ENCODE assay signal across 21 cellular contexts in the genomic region with DNA sequence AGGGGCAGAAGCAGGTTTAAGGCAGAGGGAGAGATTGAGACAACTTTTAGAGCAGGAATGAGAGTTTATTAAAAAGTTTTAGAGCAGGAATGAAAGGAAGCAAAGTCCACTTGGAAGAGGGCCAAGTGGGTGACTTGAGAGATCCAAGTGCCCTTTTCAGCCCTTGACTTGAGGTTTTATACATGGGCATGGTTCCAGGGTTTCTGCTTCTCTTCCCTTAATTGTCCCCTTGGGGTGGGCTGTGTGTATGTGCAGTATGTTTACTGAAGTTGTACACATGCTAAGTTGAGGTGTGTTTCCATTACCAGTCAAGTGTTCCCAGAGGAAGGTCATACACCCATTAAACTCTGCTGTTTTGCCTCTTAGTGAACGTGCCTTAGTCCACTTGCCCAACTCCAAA. TPM values are rescaled to one million over a fixed set of nuclear protein-coding genes. Genes with fewer than 3 reads are reported as not detected.
DNase-seq lines count a peak whose midpoint lies in the region; ATAC-seq, FAIRE-seq and TF ChIP-seq lines count a peak whose summit lies in the region.
"Had no signal": no experiment of that assay in that cellular context is flagged by ENCODE, and none has a peak within 500 bp of the region (broad histone marks: within the 10 kb centered on the region; RNA-seq: fewer than 3 reads in every experiment).

No MANE protein-coding gene starts in this region.

- WGBS in right lobe of liver (ENCODE audit: insufficient coverage, low coverage, low lambda C conversion rate, missing lambda C conversion rate): 43% methylated on average over 1 of the region's 1 CpG
- WGBS in HepG2 (ENCODE audit: low lambda C conversion rate): 5% methylated on average over 1 of the region's 1 CpG
- 30 to 43% methylated on average over 1 of the region's 1 CpG for WGBS in lung, 2 donors
- 76 to 80% methylated on average over 1 of the region's 1 CpG for WGBS in esophagus squamous epithelium, 2 donors

- H3K79me2 ChIP-seq in HepG2 (ENCODE audit: insufficient read depth, low read length): no peaks in the 10 kb centered on the region

- no peak for DNase-seq in right lobe of liver
- DNase-seq in HepG2 (ENCODE audit: low spot score): no peak
- DNase-seq in RPMI8226: peak; percentile 79
- DNase-seq in lung (ENCODE audit: low spot score): peak; percentile 56
- no peak for DNase-seq in stimulated activated CD4-positive, alpha-beta T cell treated with anti-CD3 and anti-CD28 coated beads, Interleukin-1b, Interleukin-23, amount 100 ng/mL, for 48 hours
- no peak for DNase-seq in esophagus squamous epithelium (lab: John Stamatoyannopoulos, UW)
- DNase-seq in A673 (ENCODE audit: low spot score): no peak
- no peak for DNase-seq in NCI-H2227 (lab: John Stamatoyannopoulos, UW; ENCODE audit: unreplicated experiment)
- DNase-seq: activated CD4-positive, alpha-beta T cell treated with anti-CD3 and anti-CD28 coated beads, Interleukin-2, amount 10 ng/mL, durations not matched to agents 24 days and 14 days; C1 segment of cervical spinal cord; caudate nucleus; gastrocnemius medialis; kidney glomerular epithelial cell; midbrain; NCI-H1694; NK-92 treated with Interleukin-12 subunit alpha and Interleukin-12 subunit beta, amount 100 ng/mL, for 24 hours; posterior cingulate gyrus; stimulated activated CD4-positive, alpha-beta T cell treated with anti-CD3 and anti-CD28 coated beads, Interleukin-2, amount 100 ng/mL, for 48 hours; stomach had no signal

- CTCF ChIA-PET in HepG2 (lab: Yijun Ruan, JAX; ENCODE audit: low intra/inter-chr PET ratio, low total read pairs): no interaction called here
- CTCF ChIA-PET in A673 (lab: Charles Lee): no interaction called here

- peak overlapping the region in 2 of 3 donors; percentile 4 to 49 for H3K27ac ChIP-seq in right lobe of liver
- no peak overlapping the region for H3K27ac ChIP-seq in HepG2 (ENCODE audit: extremely low read length, insufficient read depth, low read length)
- H3K27ac ChIP-seq in lung (ENCODE audit: low read depth in 1 of 2, low read length in 1 of 2): no peak overlapping the region
- no peak overlapping the region for H3K27ac ChIP-seq in esophagus squamous epithelium
- no peak overlapping the region for H3K27ac ChIP-seq in A673 (ENCODE audit: low read depth, low read length, poor library complexity, severe bottlenecking)
- H3K27ac ChIP-seq: A549, gastrocnemius medialis had no signal

- H3K27me3 ChIP-seq in right lobe of liver (no peaks in the 10 kb centered on the region), HepG2 (ENCODE audit: control insufficient read depth in 1 of 2, insufficient read depth in 2 of 2, low read length in 2 of 2) (no peaks in the 10 kb centered on the region), lung (ENCODE audit: control insufficient read depth, insufficient read depth) (no peaks in the 10 kb centered on the region), esophagus squamous epithelium (no peaks in the 10 kb centered on the region), A673 (replicated peaks; ENCODE audit: insufficient read depth, low read depth, low read length, poor library complexity) (no peaks in the 10 kb centered on the region)
- H3K27me3 ChIP-seq: gastrocnemius medialis, stomach had no signal

- H3K4me2 ChIP-seq in HepG2 (ENCODE audit: low read depth, low read length): no peak overlapping the region
- H3K4me2 ChIP-seq: A549 had no signal

- no peak for TF ChIP-seq EP300 in HepG2 (IDR thresholded peaks at IDR 0.05; ENCODE audit: low read depth in 2 of 2, low read length in 2 of 2)
- TF ChIP-seq EP300 in HepG2 (CRISPR knock-in tag; IDR thresholded peaks at IDR 0.05; ENCODE audit: borderline replicate concordance): no peak

- intact Hi-C loops in right lobe of liver (cut with DNase I) (no loop called here), HepG2 (cut with micrococcal nuclease; ENCODE audit: unreplicated experiment) (no loop called here), esophagus squamous epithelium (cut with DNase I) (no loop called here), A673 (cut with micrococcal nuclease; ENCODE audit: unreplicated experiment) (no loop called here)

- no peak for TF ChIP-seq POLR2A in right lobe of liver (IDR thresholded peaks at IDR 0.05)
- TF ChIP-seq POLR2A in HepG2 (IDR thresholded peaks at IDR 0.05; ENCODE audit: insufficient read depth in 1 of 2, low read depth in 2 of 2, low read length in 2 of 2): no peak
- no peak for TF ChIP-seq POLR2A in esophagus squamous epithelium (IDR thresholded peaks at IDR 0.05)

- H3K9me3 ChIP-seq in right lobe of liver (no peaks in the 10 kb centered on the region), HepG2 (ENCODE audit: low read length) (no peaks in the 10 kb centered on the region; the same call in 1 of the 2 replicates), lung (ENCODE audit: control insufficient read depth in 2 of 2, insufficient read depth in 1 of 2, low read length in 1 of 2) (peaks cover 0 to 4% of the 10 kb centered on the region in 2 donors), esophagus squamous epithelium (peaks cover 0 to 15% (median 0%) of the 10 kb centered on the region in 3 donors), A673 (ENCODE audit: low read depth, low read length, poor library complexity, severe bottlenecking) (no peaks in the 10 kb centered on the region)
- H3K9me3 ChIP-seq: gastrocnemius medialis had no signal

- ATAC-seq in right lobe of liver: peak in 3 of 4 donors; percentile 11 to 45 (median 44)
- no peak for ATAC-seq in HepG2
- peak; percentile 82 for ATAC-seq in lung (ENCODE audit: insufficient read depth, low FRiP score)

- no peak for FAIRE-seq in HepG2 (lab: Jason Lieb, UNC)
- FAIRE-seq: A549, TTC549 had no signal

- H3K36me3 ChIP-seq in right lobe of liver (no peaks in the 10 kb centered on the region), HepG2 (replicated peaks in 1 of 2; ENCODE audit: control insufficient read depth in 1 of 2, insufficient read depth in 2 of 2, low read length in 2 of 2) (no peaks in the 10 kb centered on the region), lung (ENCODE audit: control insufficient read depth in 2 of 2, insufficient read depth in 2 of 2, low read length in 2 of 2) (no peaks in the 10 kb centered on the region), esophagus squamous epithelium (no peaks in the 10 kb centered on the region), A673 (ENCODE audit: insufficient read depth, low read length, poor library complexity, severe bottlenecking) (no peaks in the 10 kb centered on the region)
- H3K36me3 ChIP-seq: gastrocnemius medialis, stomach had no signal

- POLR2A ChIA-PET in HepG2 (lab: Yijun Ruan, JAX) (no interaction called here), A673 (lab: Charles Lee; ENCODE audit: low non-redundant PET) (interaction anchor here (0.6 kb wide), 1 partner anchor 879 kb away, joined by 4 read pairs; the partner anchor contains the start of genes DPH3 and OXNAD1)

- no peak for TF ChIP-seq RAD21 in HepG2 (CRISPR knock-in tag; IDR thresholded peaks at IDR 0.05)

- H3K4me1 ChIP-seq in right lobe of liver (peaks cover 0 to 24% (median 9%) of the 10 kb centered on the region in 4 donors), HepG2 (ENCODE audit: insufficient read depth, low read length) (0 out of 2 replicates have a peak, but pooled peaks cover 5% of the 10 kb centered on the region), lung (ENCODE audit: control insufficient read depth in 2 of 2, insufficient read depth in 2 of 2, low read length in 2 of 2) (peaks cover 0 to 2% of the 10 kb centered on the region in 2 donors), esophagus squamous epithelium (no peaks in the 10 kb centered on the region), A673 (ENCODE audit: insufficient read depth, low read length, poor library complexity, severe bottlenecking) (no peaks in the 10 kb centered on the region)
- H3K4me1 ChIP-seq: A549, stomach had no signal

- no peaks in the 10 kb centered on the region for H4K20me1 ChIP-seq in HepG2 (ENCODE audit: insufficient read depth, low read length)

- in situ Hi-C loops in HepG2 (cut with HindIII; ENCODE audit: extremely low pct_ligation_motif_present, low pct_unique_long_range_greater_than_20kb): loop anchor here (10.0 kb wide), 1 partner anchor 272 kb away; no protein-coding TSS in a partner anchor

- no peak overlapping the region for H2AFZ ChIP-seq in HepG2 (ENCODE audit: low read length)

- no peak overlapping the region for H3K9ac ChIP-seq in HepG2 (ENCODE audit: insufficient read depth, low read depth, low read length)

- TF ChIP-seq CTCF in right lobe of liver (IDR thresholded peaks at IDR 0.05): no peak
- no peak for TF ChIP-seq CTCF in HepG2 (CRISPR knock-in tag; IDR thresholded peaks at IDR 0.05)
- no peak for TF ChIP-seq CTCF in lung (IDR thresholded peaks at IDR 0.05; ENCODE audit: control extremely low read depth, extremely low read depth)
- no peak for TF ChIP-seq CTCF in esophagus squamous epithelium (IDR thresholded peaks at IDR 0.05)
- no peak for TF ChIP-seq CTCF in A673 (conservative IDR thresholded peaks at IDR 0.05; ENCODE audit: low read depth, low read length)

- no peak overlapping the region for H3K4me3 ChIP-seq in right lobe of liver
- no peak overlapping the region for H3K4me3 ChIP-seq in HepG2 (replicated peaks in 1 of 3; ENCODE audit: insufficient read depth in 1 of 3, low read depth in 2 of 3, low read length in 3 of 3)
- no peak overlapping the region for H3K4me3 ChIP-seq in lung
- H3K4me3 ChIP-seq in esophagus squamous epithelium: no peak overlapping the region
- H3K4me3 ChIP-seq in A673 (ENCODE audit: low read depth, low read length, poor library complexity, severe bottlenecking): no peak overlapping the region
- H3K4me3 ChIP-seq: A549, gastrocnemius medialis, stomach had no signal

- BruUV-seq in HepG2 (replicated peaks; lab: Mats Ljungman, UMichigan) (no TSS peak), A673 (replicated peaks; lab: Mats Ljungman, UMichigan) (no TSS peak)

RNA-seq across cellular contexts. Expression of gene METTL6, which starts 41.0 kb away (rescaled TPM):
- 1 to 10 TPM; 5.3 to 7.5 (median 6.2) TPM for total RNA-seq in right lobe of liver
- total RNA-seq in HepG2 (2016; rRNA removed; fragmentation: Illumina TruSeq; extraction: Trizol): 29.4 and 35.9 TPM in 2 replicates
- total RNA-seq in HepG2 (2016; cell fraction: cytosol; rRNA removed; fragmentation: Illumina TruSeq; extraction: Trizol; ENCODE audit: low read depth): 22.7 and 26.8 TPM in 2 replicates
- 27.2 and 36.6 TPM in 2 replicates for total RNA-seq in HepG2 (2016; cell fraction: insoluble cytoplasmic fraction; rRNA removed; fragmentation: Illumina TruSeq; extraction: Trizol)
- 24.1 and 24.6 TPM in 2 replicates for total RNA-seq in HepG2 (2016; cell fraction: membrane; rRNA removed; fragmentation: Illumina TruSeq; extraction: Trizol)
- total RNA-seq in HepG2 (2016; cell fraction: nucleus; rRNA removed; fragmentation: Illumina TruSeq; extraction: Trizol): 19.4 and 19.9 TPM in 2 replicates
- 17.2 and 17.3 TPM in 2 replicates for polyA plus RNA-seq in HepG2 (2011; rRNA removed)
- polyA plus RNA-seq in HepG2 (2011; cell fraction: cytosol; rRNA removed): 14.0 and 16.7 TPM in 2 replicates
- polyA plus RNA-seq in HepG2 (2011; cell fraction: nucleus; rRNA removed): 8.0 and 10.6 TPM in 2 replicates
- polyA plus RNA-seq in HepG2 (2012): 14.2 and 16.9 TPM in 2 replicates
- 8.7 and 10.2 TPM in 2 replicates for polyA plus RNA-seq in HepG2 (2016; cell fraction: cytosol; fragmentation: Illumina TruSeq; extraction: Trizol; ENCODE audit: low read depth)
- polyA plus RNA-seq in HepG2 (2016; cell fraction: insoluble cytoplasmic fraction; fragmentation: Illumina TruSeq; extraction: Trizol; ENCODE audit: low read depth): 27.6 and 30.8 TPM in 2 replicates
- polyA plus RNA-seq in HepG2 (2016; cell fraction: membrane; fragmentation: Illumina TruSeq; extraction: Trizol; ENCODE audit: low read depth): 10.9 and 14.1 TPM in 2 replicates
- polyA plus RNA-seq in HepG2 (2016; cell fraction: nucleus; fragmentation: Illumina TruSeq; extraction: Trizol; ENCODE audit: insufficient read depth, low read depth): 18.8 and 19.1 TPM in 2 replicates
- 17.3 and 21.1 TPM in 2 replicates for polyA minus RNA-seq in HepG2 (2011; rRNA and poly(A)+ RNA removed; ENCODE audit: low replicate concordance)
- 7.7 and 9.8 TPM in 2 replicates for polyA minus RNA-seq in HepG2 (2011; cell fraction: cytosol; rRNA and poly(A)+ RNA removed)
- polyA minus RNA-seq in HepG2 (2011; cell fraction: nucleus; rRNA and poly(A)+ RNA removed): 20.2 and 23.5 TPM in 2 replicates
- total RNA-seq in lung: 10 to 100 TPM; 12.3 to 35.4 TPM
- 10 to 100 TPM in 1 of 2 donors, 1 to 10 TPM in 1; 8.6 to 14.0 TPM for polyA plus RNA-seq in lung
- total RNA-seq in esophagus squamous epithelium: 10 to 100 TPM in 2 of 4 donors, 1 to 10 TPM in 2; 5.8 to 16.4 (median 12.9) TPM
- total RNA-seq in A673 (2021): 24.4 and 25.7 TPM in 2 replicates

RNA-seq across cellular contexts. Expression of gene EAF1, which starts 41.0 kb away (rescaled TPM):
- 10 to 100 TPM; 11.6 to 27.7 (median 17.1) TPM for total RNA-seq in right lobe of liver
- total RNA-seq in HepG2 (2016; rRNA removed; fragmentation: Illumina TruSeq; extraction: Trizol): 30.0 and 38.5 TPM in 2 replicates
- 2.7 and 2.8 TPM in 2 replicates for total RNA-seq in HepG2 (2016; cell fraction: cytosol; rRNA removed; fragmentation: Illumina TruSeq; extraction: Trizol; ENCODE audit: low read depth)
- 30.9 and 39.2 TPM in 2 replicates for total RNA-seq in HepG2 (2016; cell fraction: insoluble cytoplasmic fraction; rRNA removed; fragmentation: Illumina TruSeq; extraction: Trizol)
- total RNA-seq in HepG2 (2016; cell fraction: membrane; rRNA removed; fragmentation: Illumina TruSeq; extraction: Trizol): 13.8 and 15.2 TPM in 2 replicates
- total RNA-seq in HepG2 (2016; cell fraction: nucleus; rRNA removed; fragmentation: Illumina TruSeq; extraction: Trizol): 15.8 and 18.3 TPM in 2 replicates
- polyA plus RNA-seq in HepG2 (2011; rRNA removed): 8.1 and 8.4 TPM in 2 replicates
- 7.9 and 8.6 TPM in 2 replicates for polyA plus RNA-seq in HepG2 (2011; cell fraction: cytosol; rRNA removed)
- 8.3 and 10.1 TPM in 2 replicates for polyA plus RNA-seq in HepG2 (2011; cell fraction: nucleus; rRNA removed)
- polyA plus RNA-seq in HepG2 (2012): 13.2 and 13.9 TPM in 2 replicates
- 0.75 and 0.85 TPM in 2 replicates for polyA plus RNA-seq in HepG2 (2016; cell fraction: cytosol; fragmentation: Illumina TruSeq; extraction: Trizol; ENCODE audit: low read depth)
- polyA plus RNA-seq in HepG2 (2016; cell fraction: insoluble cytoplasmic fraction; fragmentation: Illumina TruSeq; extraction: Trizol; ENCODE audit: low read depth): 26.3 and 27.8 TPM in 2 replicates
- 3.4 and 3.8 TPM in 2 replicates for polyA plus RNA-seq in HepG2 (2016; cell fraction: membrane; fragmentation: Illumina TruSeq; extraction: Trizol; ENCODE audit: low read depth)
- polyA plus RNA-seq in HepG2 (2016; cell fraction: nucleus; fragmentation: Illumina TruSeq; extraction: Trizol; ENCODE audit: insufficient read depth, low read depth): 20.2 and 20.4 TPM in 2 replicates
- polyA minus RNA-seq in HepG2 (2011; rRNA and poly(A)+ RNA removed; ENCODE audit: low replicate concordance): 14.7 and 20.2 TPM in 2 replicates
- polyA minus RNA-seq in HepG2 (2011; cell fraction: cytosol; rRNA and poly(A)+ RNA removed): 14.6 and 16.9 TPM in 2 replicates
- polyA minus RNA-seq in HepG2 (2011; cell fraction: nucleus; rRNA and poly(A)+ RNA removed): 7.5 and 13.4 TPM in 2 replicates
- total RNA-seq in lung: 10 to 100 TPM; 16.2 to 25.3 TPM
- 10 to 100 TPM in 1 of 2 donors, 1 to 10 TPM in 1; 5.5 to 17.7 TPM for polyA plus RNA-seq in lung
- 10 to 100 TPM; 15.8 to 23.5 (median 21.0) TPM for total RNA-seq in esophagus squamous epithelium
- 28.7 and 29.0 TPM in 2 replicates for total RNA-seq in A673 (2021)

RNA-seq across cellular contexts. Expression of gene SH3BP5, which starts 54.0 kb away (rescaled TPM):
- 10 to 100 TPM in 4 of 6 experiments, 1 to 10 TPM in 2; 8.9 to 19.2 (median 13.8) TPM for total RNA-seq in right lobe of liver
- total RNA-seq in HepG2 (2016; rRNA removed; fragmentation: Illumina TruSeq; extraction: Trizol): 0.09 TPM in 1 of 2 replicates, not detected in the other
- not detected in 2 replicates for total RNA-seq in HepG2 (2016; cell fraction: cytosol; rRNA removed; fragmentation: Illumina TruSeq; extraction: Trizol; ENCODE audit: low read depth)
- 0.06 TPM in 1 of 2 replicates, not detected in the other for total RNA-seq in HepG2 (2016; cell fraction: insoluble cytoplasmic fraction; rRNA removed; fragmentation: Illumina TruSeq; extraction: Trizol)
- total RNA-seq in HepG2 (2016; cell fraction: membrane; rRNA removed; fragmentation: Illumina TruSeq; extraction: Trizol): not detected in 2 replicates
- total RNA-seq in HepG2 (2016; cell fraction: nucleus; rRNA removed; fragmentation: Illumina TruSeq; extraction: Trizol): not detected in 2 replicates
- 0.09 and 0.16 TPM in 2 replicates for polyA plus RNA-seq in HepG2 (2011; rRNA removed)
- 0.05 and 0.09 TPM in 2 replicates for polyA plus RNA-seq in HepG2 (2011; cell fraction: cytosol; rRNA removed)
- polyA plus RNA-seq in HepG2 (2011; cell fraction: nucleus; rRNA removed): 0.26 TPM in 1 of 2 replicates, not detected in the other
- polyA plus RNA-seq in HepG2 (2012): 0.11 TPM in 1 of 2 replicates, not detected in the other
- polyA plus RNA-seq in HepG2 (2016; cell fraction: cytosol; fragmentation: Illumina TruSeq; extraction: Trizol; ENCODE audit: low read depth): not detected in 2 replicates
- 0.25 TPM in 1 of 2 replicates, not detected in the other for polyA plus RNA-seq in HepG2 (2016; cell fraction: insoluble cytoplasmic fraction; fragmentation: Illumina TruSeq; extraction: Trizol; ENCODE audit: low read depth)
- polyA plus RNA-seq in HepG2 (2016; cell fraction: membrane; fragmentation: Illumina TruSeq; extraction: Trizol; ENCODE audit: low read depth): not detected in 2 replicates
- polyA plus RNA-seq in HepG2 (2016; cell fraction: nucleus; fragmentation: Illumina TruSeq; extraction: Trizol; ENCODE audit: insufficient read depth, low read depth): not detected in 2 replicates
- polyA minus RNA-seq in HepG2 (2011; rRNA and poly(A)+ RNA removed; ENCODE audit: low replicate concordance): 0.18 and 30.8 TPM in 2 replicates
- polyA minus RNA-seq in HepG2 (2011; cell fraction: cytosol; rRNA and poly(A)+ RNA removed): not detected in 2 replicates
- polyA minus RNA-seq in HepG2 (2011; cell fraction: nucleus; rRNA and poly(A)+ RNA removed): 0.52 TPM in 1 of 2 replicates, not detected in the other
- 10 to 100 TPM; 76.2 to 76.6 TPM for total RNA-seq in lung
- polyA plus RNA-seq in lung: 10 to 100 TPM; 50.3 to 58.4 TPM
- 10 to 100 TPM in 3 of 4 donors, 1 to 10 TPM in 1; 8.5 to 33.8 (median 18.0) TPM for total RNA-seq in esophagus squamous epithelium
- 20.3 and 22.5 TPM in 2 replicates for total RNA-seq in A673 (2021)

Comparison
In these comparisons a context has a peak if more than half of its experiments do, and no peak if none do; other contexts are left out.
1. H3K27ac ChIP-seq: peak in right lobe of liver (2 of 3); none in HepG2 (single experiment), lung (0 of 2), esophagus squamous epithelium (0 of 4) and A673 (single experiment).
2. RNA of gene SH3BP5, which starts 54.0 kb away (total RNA-seq): 76.2 to 76.6 TPM in lung, 20.3 to 22.5 TPM in A673, 8.5 to 33.8 TPM in esophagus squamous epithelium and 8.9 to 19.2 TPM in right lobe of liver; 0.06 to 0.09 TPM in HepG2; every median in the first group is over 4 times any median in the second.
3. DNase-seq: peak in RPMI8226 (single experiment) and lung (single experiment); none in right lobe of liver (0 of 3), HepG2 (single experiment), stimulated activated CD4-positive, alpha-beta T cell treated with anti-CD3 and anti-CD28 coated beads, Interleukin-1b, Interleukin-23, amount 100 ng/mL, for 48 hours (single experiment), esophagus squamous epithelium (single experiment), A673 (single experiment) and NCI-H2227 (single experiment).